1 cellular context compared by ENCODE assay signal in the genomic region with DNA sequence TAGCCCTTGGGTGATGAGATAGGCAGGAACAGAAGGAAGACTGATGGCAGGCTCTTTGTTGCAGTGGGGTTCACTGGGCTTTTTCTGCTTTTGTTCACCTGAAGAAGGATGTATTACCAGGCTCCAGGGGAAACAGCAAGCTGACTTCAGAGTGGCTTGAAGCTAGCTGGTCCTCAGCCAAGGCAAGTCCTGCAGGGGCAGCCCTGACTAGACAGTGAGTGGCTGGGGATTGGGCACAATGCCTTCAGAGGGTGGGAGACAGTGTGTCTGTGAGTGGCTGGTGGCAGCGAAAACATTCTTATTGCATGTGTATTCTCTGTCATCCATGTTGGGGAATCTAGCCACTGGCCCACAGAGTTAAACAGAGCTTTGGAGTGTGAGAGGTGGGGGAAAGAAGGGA.
TF ChIP-seq lines count a peak whose summit lies in the region.

No MANE protein-coding gene starts in this region.

TF ChIP-seq in WTC11, 78 proteins besides CTCF, POLR2A, EP300 and RAD21 (continued from another document):
- TF ChIP-seq, protein P1, sequence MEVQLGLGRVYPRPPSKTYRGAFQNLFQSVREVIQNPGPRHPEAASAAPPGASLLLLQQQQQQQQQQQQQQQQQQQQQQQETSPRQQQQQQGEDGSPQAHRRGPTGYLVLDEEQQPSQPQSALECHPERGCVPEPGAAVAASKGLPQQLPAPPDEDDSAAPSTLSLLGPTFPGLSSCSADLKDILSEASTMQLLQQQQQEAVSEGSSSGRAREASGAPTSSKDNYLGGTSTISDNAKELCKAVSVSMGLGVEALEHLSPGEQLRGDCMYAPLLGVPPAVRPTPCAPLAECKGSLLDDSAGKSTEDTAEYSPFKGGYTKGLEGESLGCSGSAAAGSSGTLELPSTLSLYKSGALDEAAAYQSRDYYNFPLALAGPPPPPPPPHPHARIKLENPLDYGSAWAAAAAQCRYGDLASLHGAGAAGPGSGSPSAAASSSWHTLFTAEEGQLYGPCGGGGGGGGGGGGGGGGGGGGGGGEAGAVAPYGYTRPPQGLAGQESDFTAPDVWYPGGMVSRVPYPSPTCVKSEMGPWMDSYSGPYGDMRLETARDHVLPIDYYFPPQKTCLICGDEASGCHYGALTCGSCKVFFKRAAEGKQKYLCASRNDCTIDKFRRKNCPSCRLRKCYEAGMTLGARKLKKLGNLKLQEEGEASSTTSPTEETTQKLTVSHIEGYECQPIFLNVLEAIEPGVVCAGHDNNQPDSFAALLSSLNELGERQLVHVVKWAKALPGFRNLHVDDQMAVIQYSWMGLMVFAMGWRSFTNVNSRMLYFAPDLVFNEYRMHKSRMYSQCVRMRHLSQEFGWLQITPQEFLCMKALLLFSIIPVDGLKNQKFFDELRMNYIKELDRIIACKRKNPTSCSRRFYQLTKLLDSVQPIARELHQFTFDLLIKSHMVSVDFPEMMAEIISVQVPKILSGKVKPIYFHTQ (CRISPR knock-in tag; IDR thresholded peaks at IDR 0.05), result no peak
- TF ChIP-seq RORB (CRISPR knock-in tag; IDR thresholded peaks at IDR 0.05) (no peak), ZNF423 (CRISPR knock-in tag; IDR thresholded peaks at IDR 0.05) (no peak), SMAD3 (CRISPR knock-in tag; IDR thresholded peaks at IDR 0.05; ENCODE audit: borderline replicate concordance) (no peak)
